8 cellular contexts compared by ENCODE assay signal in genomic region chr7:139230774-139231512, GRCh38. TPM values are rescaled to one million over a fixed set of nuclear protein-coding genes. Genes with fewer than 3 reads are reported as not detected.
DNase-seq lines count a peak whose midpoint lies in the region; ATAC-seq and TF ChIP-seq lines count a peak whose summit lies in the region.

Gene UBN2, plus strand, starts transcription at chr7:139231237. Its CDS starts 248 bp downstream, at chr7:139231485.

- H3K36me3 Mint-ChIP-seq in type B pancreatic cell: no peaks in the 10 kb centered on the region

- peak within 1 kb of the TSS; percentile 100 for H3K4me3 Mint-ChIP-seq in type B pancreatic cell

- no peaks in the 10 kb centered on the region for H3K9me3 Mint-ChIP-seq in type B pancreatic cell

- H3K27me3 ChIP-seq in adipocyte (replicated peaks; ENCODE audit: control insufficient read depth, insufficient read depth, low read length) (no peaks in the 10 kb centered on the region), heart left ventricle (no peaks in the 10 kb centered on the region)

- TF ChIP-seq POLR2A in heart left ventricle (IDR thresholded peaks at IDR 0.05): peak in 1 of 2 donors; percentile 79

- peak within 1 kb of the TSS; percentile 98 for H3K9ac ChIP-seq in adipocyte (ENCODE audit: low read length)

- no peaks in the 10 kb centered on the region for H3K36me3 ChIP-seq in adipocyte (ENCODE audit: control insufficient read depth, insufficient read depth, low read length, severe bottlenecking)
- no peaks in the 10 kb centered on the region for H3K36me3 ChIP-seq in heart left ventricle

- peaks cover 15% of the 10 kb centered on the region for H3K4me1 Mint-ChIP-seq in type B pancreatic cell (ENCODE audit: unreplicated experiment)

- DNase-seq in NCI-H1436 (lab: John Stamatoyannopoulos, UW) (peak; percentile 93), T follicular helper cell (ENCODE audit: low read depth) (peak; percentile 75), adipocyte (ENCODE audit: low read depth) (peak; percentile 99), heart left ventricle (peak; percentile 95 to 98 (median 96)), pons (ENCODE audit: low spot score) (peak; percentile 98), type B pancreatic cell (ENCODE audit: extremely low spot score, unreplicated experiment) (peak; percentile 97)

- WGBS in heart left ventricle, 4 donors: 0% methylated on average over 34 to 63 of the region's 63 CpGs

- peaks cover 21% of the 10 kb centered on the region for H3K4me1 ChIP-seq in adipocyte (ENCODE audit: control insufficient read depth, insufficient read depth, low read length)
- H3K4me1 ChIP-seq in heart left ventricle: peaks cover 0 to 46% (median 22%) of the 10 kb centered on the region in 12 donors

- H3K27ac ChIP-seq in heart left ventricle: peak within 1 kb of the TSS; percentile 86 to 97 (median 96)

- TF ChIP-seq CTCF in GM12875 (IDR thresholded peaks at IDR 0.05; ENCODE audit: borderline replicate concordance, insufficient read depth, low read depth, low read length) (no peak), heart left ventricle (IDR thresholded peaks at IDR 0.05) (no peak), type B pancreatic cell (conservative IDR thresholded peaks at IDR 0.05) (no peak)

- intact Hi-C loops in heart left ventricle (cut with DNase I): loop anchor here in 3 of 10 donors (1.0 to 10.0 kb wide), 4 partner anchors 96 to 216 kb away; partner anchors contain the start of gene FMC1 (in 1 of the 3)

- H3K4me3 ChIP-seq in GM12875 (ENCODE audit: low read depth, low read length) (peak within 1 kb of the TSS; percentile 100), adipocyte (ENCODE audit: low read length) (peak within 1 kb of the TSS; percentile 95), heart left ventricle (peak within 1 kb of the TSS; percentile 73 to 100 (median 95))

- ATAC-seq in HG02798 (IDR thresholded peaks at IDR 0.05; ENCODE audit: poor library complexity, unreplicated experiment) (peak; percentile 99), heart left ventricle (peak; percentile 98 to 99 (median 98))

- H3K27me3 Mint-ChIP-seq in type B pancreatic cell: peaks cover 4% of the 10 kb centered on the region

- H3K27ac Mint-ChIP-seq in type B pancreatic cell: peak within 1 kb of the TSS; percentile 99

- no peaks in the 10 kb centered on the region for H3K9me3 ChIP-seq in adipocyte (ENCODE audit: control insufficient read depth, low read length)
- no peaks in the 10 kb centered on the region for H3K9me3 ChIP-seq in heart left ventricle

RNA-seq across cellular contexts. Expression of gene UBN2, which starts in this region (rescaled TPM):
- total RNA-seq in heart left ventricle (10 to 100 TPM in 8 of 9 donors, 1 to 10 TPM in 1; 7.9 to 26.9 (median 16.7) TPM), type B pancreatic cell (ENCODE audit: low replicate concordance) (26.3 and 31.7 TPM in 2 replicates)
- 1 to 10 TPM; 3.3 to 3.4 TPM for polyA plus RNA-seq in heart left ventricle

Comparison
In these comparisons a context has a peak if more than half of its experiments do, and no peak if none do; other contexts are left out.
1. Peak in every context shown above with its lines: DNase-seq, ATAC-seq, H3K4me3 ChIP-seq and H3K27ac ChIP-seq.